Comparison of ENCODE assay signal across 8 cellular contexts in the genomic region with DNA sequence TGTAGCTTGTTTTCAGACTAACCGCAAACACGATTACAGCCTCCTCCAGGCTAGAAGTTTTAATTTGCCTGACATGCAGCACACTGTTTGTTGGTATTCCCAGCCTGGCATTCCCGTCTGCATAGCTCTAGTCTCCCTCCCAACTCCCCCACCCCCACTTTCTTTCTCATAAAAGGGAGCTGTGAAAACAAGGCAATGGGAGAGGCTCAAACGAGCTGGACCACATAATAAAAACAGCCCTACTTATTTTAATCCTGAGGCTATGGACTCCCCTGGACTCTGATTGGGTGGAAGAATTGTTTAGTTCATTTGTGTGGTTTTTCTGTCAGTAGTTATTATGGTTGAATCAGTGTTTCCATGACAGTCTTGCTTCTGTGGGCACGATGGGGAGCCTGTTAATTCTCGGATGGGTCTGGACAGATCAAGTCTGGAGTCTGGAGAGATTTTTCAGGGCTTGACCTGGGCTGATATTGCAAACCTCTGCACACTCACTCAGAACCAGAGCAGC. TPM values are rescaled to one million over a fixed set of nuclear protein-coding genes. Genes with fewer than 3 reads are reported as not detected.
A peak's percentile ranks its signal among the peaks of the same experiment; 100 is the strongest.
DNase-seq lines count a peak whose midpoint lies in the region; ATAC-seq and TF ChIP-seq lines count a peak whose summit lies in the region.

No MANE protein-coding gene starts in this region.

- intact Hi-C loops in colonic mucosa (cut with DNase I) = no loop called here
- intact Hi-C loops in lower lobe of right lung (cut with DNase I) = no loop called here

- peak; percentile 35 for DNase-seq in Caki2 (ENCODE audit: low read depth)
- DNase-seq in NCI-H2227 treated with DMSO at 0.1 percent for 48 hours (lab: John Stamatoyannopoulos, UW) = peak; percentile 32
- DNase-seq in colonic mucosa = peak; percentile 33
- no peak for DNase-seq in lower lobe of right lung
- no peak for DNase-seq in thoracic aorta (ENCODE audit: low spot score)
- no peak for DNase-seq in 8988T

- peak overlapping the region in 1 of 2 donors; percentile 46 for H3K9ac ChIP-seq in colonic mucosa (ENCODE audit: low read depth in 2 of 2, low read length in 2 of 2)

- H3K27ac ChIP-seq in colonic mucosa = peak overlapping the region; percentile 60
- H3K27ac ChIP-seq in lower lobe of right lung = peak overlapping the region; percentile 68
- H3K27ac ChIP-seq in thoracic aorta = peak overlapping the region; percentile 81 to 87

- H3K27me3 ChIP-seq in colonic mucosa (no peaks in the 10 kb centered on the region), lower lobe of right lung (ENCODE audit: low read depth) (no peaks in the 10 kb centered on the region), thoracic aorta (replicated peaks; ENCODE audit: insufficient read depth) (no peaks in the 10 kb centered on the region)

- H3K9me3 ChIP-seq in colonic mucosa (no peaks in the 10 kb centered on the region), lower lobe of right lung (no peaks in the 10 kb centered on the region), thoracic aorta (no peaks in the 10 kb centered on the region)

- ATAC-seq in lower lobe of right lung = peak in 1 of 2 donors; percentile 25
- peak; percentile 13 for ATAC-seq in thoracic aorta (ENCODE audit: insufficient number of reproducible peaks, low FRiP score, low read depth)
- no peak for ATAC-seq in HG02623 (IDR thresholded peaks at IDR 0.05; ENCODE audit: unreplicated experiment)
- ATAC-seq in HG03108 (IDR thresholded peaks at IDR 0.05; ENCODE audit: unreplicated experiment) = no peak

- no peaks in the 10 kb centered on the region for H3K4me1 ChIP-seq in colonic mucosa
- peaks cover 28% of the 10 kb centered on the region for H3K4me1 ChIP-seq in lower lobe of right lung
- peaks cover 8 to 16% of the 10 kb centered on the region in 2 donors for H3K4me1 ChIP-seq in thoracic aorta (ENCODE audit: control insufficient read depth in 1 of 2, low read depth in 2 of 2)

- peak overlapping the region; percentile 56 for H3K4me3 ChIP-seq in colonic mucosa
- H3K4me3 ChIP-seq in lower lobe of right lung = peak overlapping the region; percentile 76
- H3K4me3 ChIP-seq in thoracic aorta = peak overlapping the region; percentile 96

- no peak for TF ChIP-seq CTCF in colonic mucosa (IDR thresholded peaks at IDR 0.05)
- no peak for TF ChIP-seq CTCF in lower lobe of right lung (IDR thresholded peaks at IDR 0.05)
- TF ChIP-seq CTCF in thoracic aorta (IDR thresholded peaks at IDR 0.05) = no peak

- H3K36me3 ChIP-seq in colonic mucosa (no peaks in the 10 kb centered on the region), lower lobe of right lung (no peaks in the 10 kb centered on the region), thoracic aorta (no peaks in the 10 kb centered on the region)

- in situ Hi-C loops in Caki2 (cut with HindIII; ENCODE audit: low pct_unique_long_range_greater_than_20kb, low sequenced_read_pairs) = no loop called here

RNA-seq across cellular contexts. Expression of gene STON1, which starts 1.2 kb away (rescaled TPM):
- 0.47 TPM in 1 of 2 replicates, not detected in the other for total RNA-seq in Caki2 (2014; rRNA removed; shearing (Covaris generic); ENCODE audit: low replicate concordance)
- total RNA-seq in colonic mucosa (10 to 100 TPM in 1 of 2 donors, 1 to 10 TPM in 1; 2.1 to 11.9 TPM), lower lobe of right lung (33.4 TPM), thoracic aorta (10 to 100 TPM; 39.2 to 42.4 TPM)

Comparison
In these comparisons a context has a peak if more than half of its experiments do, and no peak if none do; other contexts are left out.
1. DNase-seq: peak in Caki2 (single experiment), NCI-H2227 treated with DMSO at 0.1 percent for 48 hours (single experiment) and colonic mucosa (single experiment); none in lower lobe of right lung (single experiment), thoracic aorta (single experiment) and 8988T (single experiment).
2. Peak in every context shown above with its lines, with median percentiles within 50 percentile points of each other: H3K27ac ChIP-seq and H3K4me3 ChIP-seq.